ENCODE assay signal across 1 cellular context in the genomic region with DNA sequence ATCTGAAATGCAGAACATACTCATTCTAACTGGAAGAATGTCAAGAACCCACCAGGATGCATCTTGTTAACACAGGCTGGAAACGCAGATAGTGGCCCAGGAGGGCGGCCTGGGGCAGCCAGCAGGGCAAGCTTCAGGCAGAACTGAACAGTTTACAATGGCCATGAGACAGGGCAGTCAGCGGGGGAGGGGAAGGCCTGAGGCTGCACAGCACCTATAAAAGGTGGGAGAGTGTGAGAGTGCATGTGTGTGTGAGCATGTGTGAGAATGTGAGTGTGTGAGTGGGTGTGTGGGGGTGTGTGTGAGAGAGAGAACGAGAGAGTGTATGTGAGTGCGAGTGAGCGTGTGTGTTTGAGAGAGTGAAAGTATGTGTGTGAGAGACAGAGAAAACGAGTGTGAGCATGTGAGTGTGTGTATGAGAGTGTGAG.
TF ChIP-seq lines count a peak whose summit lies in the region.

No MANE protein-coding gene starts in this region.

TF ChIP-seq in H1, 55 proteins besides CTCF, POLR2A, EP300 and RAD21:
- TF ChIP-seq TCF12 (IDR thresholded peaks at IDR 0.05; ENCODE audit: low read depth, low read length) (no peak), KDM5A (IDR thresholded peaks at IDR 0.05; ENCODE audit: low read length) (no peak), CTBP2 (IDR thresholded peaks at IDR 0.05; ENCODE audit: borderline replicate concordance, insufficient read depth, insufficient read length, low read length) (no peak), PHF8 (conservative IDR thresholded peaks at IDR 0.05; ENCODE audit: low read depth, low read length) (no peak), SIX5 (IDR thresholded peaks at IDR 0.05; ENCODE audit: low read depth, low read length) (no peak)
- TF ChIP-seq, protein P1, sequence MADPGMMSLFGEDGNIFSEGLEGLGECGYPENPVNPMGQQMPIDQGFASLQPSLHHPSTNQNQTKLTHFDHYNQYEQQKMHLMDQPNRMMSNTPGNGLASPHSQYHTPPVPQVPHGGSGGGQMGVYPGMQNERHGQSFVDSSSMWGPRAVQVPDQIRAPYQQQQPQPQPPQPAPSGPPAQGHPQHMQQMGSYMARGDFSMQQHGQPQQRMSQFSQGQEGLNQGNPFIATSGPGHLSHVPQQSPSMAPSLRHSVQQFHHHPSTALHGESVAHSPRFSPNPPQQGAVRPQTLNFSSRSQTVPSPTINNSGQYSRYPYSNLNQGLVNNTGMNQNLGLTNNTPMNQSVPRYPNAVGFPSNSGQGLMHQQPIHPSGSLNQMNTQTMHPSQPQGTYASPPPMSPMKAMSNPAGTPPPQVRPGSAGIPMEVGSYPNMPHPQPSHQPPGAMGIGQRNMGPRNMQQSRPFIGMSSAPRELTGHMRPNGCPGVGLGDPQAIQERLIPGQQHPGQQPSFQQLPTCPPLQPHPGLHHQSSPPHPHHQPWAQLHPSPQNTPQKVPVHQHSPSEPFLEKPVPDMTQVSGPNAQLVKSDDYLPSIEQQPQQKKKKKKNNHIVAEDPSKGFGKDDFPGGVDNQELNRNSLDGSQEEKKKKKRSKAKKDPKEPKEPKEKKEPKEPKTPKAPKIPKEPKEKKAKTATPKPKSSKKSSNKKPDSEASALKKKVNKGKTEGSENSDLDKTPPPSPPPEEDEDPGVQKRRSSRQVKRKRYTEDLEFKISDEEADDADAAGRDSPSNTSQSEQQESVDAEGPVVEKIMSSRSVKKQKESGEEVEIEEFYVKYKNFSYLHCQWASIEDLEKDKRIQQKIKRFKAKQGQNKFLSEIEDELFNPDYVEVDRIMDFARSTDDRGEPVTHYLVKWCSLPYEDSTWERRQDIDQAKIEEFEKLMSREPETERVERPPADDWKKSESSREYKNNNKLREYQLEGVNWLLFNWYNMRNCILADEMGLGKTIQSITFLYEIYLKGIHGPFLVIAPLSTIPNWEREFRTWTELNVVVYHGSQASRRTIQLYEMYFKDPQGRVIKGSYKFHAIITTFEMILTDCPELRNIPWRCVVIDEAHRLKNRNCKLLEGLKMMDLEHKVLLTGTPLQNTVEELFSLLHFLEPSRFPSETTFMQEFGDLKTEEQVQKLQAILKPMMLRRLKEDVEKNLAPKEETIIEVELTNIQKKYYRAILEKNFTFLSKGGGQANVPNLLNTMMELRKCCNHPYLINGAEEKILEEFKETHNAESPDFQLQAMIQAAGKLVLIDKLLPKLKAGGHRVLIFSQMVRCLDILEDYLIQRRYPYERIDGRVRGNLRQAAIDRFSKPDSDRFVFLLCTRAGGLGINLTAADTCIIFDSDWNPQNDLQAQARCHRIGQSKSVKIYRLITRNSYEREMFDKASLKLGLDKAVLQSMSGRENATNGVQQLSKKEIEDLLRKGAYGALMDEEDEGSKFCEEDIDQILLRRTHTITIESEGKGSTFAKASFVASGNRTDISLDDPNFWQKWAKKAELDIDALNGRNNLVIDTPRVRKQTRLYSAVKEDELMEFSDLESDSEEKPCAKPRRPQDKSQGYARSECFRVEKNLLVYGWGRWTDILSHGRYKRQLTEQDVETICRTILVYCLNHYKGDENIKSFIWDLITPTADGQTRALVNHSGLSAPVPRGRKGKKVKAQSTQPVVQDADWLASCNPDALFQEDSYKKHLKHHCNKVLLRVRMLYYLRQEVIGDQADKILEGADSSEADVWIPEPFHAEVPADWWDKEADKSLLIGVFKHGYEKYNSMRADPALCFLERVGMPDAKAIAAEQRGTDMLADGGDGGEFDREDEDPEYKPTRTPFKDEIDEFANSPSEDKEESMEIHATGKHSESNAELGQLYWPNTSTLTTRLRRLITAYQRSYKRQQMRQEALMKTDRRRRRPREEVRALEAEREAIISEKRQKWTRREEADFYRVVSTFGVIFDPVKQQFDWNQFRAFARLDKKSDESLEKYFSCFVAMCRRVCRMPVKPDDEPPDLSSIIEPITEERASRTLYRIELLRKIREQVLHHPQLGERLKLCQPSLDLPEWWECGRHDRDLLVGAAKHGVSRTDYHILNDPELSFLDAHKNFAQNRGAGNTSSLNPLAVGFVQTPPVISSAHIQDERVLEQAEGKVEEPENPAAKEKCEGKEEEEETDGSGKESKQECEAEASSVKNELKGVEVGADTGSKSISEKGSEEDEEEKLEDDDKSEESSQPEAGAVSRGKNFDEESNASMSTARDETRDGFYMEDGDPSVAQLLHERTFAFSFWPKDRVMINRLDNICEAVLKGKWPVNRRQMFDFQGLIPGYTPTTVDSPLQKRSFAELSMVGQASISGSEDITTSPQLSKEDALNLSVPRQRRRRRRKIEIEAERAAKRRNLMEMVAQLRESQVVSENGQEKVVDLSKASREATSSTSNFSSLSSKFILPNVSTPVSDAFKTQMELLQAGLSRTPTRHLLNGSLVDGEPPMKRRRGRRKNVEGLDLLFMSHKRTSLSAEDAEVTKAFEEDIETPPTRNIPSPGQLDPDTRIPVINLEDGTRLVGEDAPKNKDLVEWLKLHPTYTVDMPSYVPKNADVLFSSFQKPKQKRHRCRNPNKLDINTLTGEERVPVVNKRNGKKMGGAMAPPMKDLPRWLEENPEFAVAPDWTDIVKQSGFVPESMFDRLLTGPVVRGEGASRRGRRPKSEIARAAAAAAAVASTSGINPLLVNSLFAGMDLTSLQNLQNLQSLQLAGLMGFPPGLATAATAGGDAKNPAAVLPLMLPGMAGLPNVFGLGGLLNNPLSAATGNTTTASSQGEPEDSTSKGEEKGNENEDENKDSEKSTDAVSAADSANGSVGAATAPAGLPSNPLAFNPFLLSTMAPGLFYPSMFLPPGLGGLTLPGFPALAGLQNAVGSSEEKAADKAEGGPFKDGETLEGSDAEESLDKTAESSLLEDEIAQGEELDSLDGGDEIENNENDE (IDR thresholded peaks at IDR 0.05; ENCODE audit: insufficient replicate concordance, low read length): no peak
TF ChIP-seq in H1: peak in this region for 0.
